Comparison of ENCODE assay signal across 19 cellular contexts in genomic region chr19:29779921-29780320, GRCh38. TPM values are rescaled to one million over a fixed set of nuclear protein-coding genes. Genes with fewer than 3 reads are reported as not detected.
DNase-seq lines count a peak whose midpoint lies in the region; ATAC-seq, FAIRE-seq and TF ChIP-seq lines count a peak whose summit lies in the region.
"Had no signal": no experiment of that assay in that cellular context is flagged by ENCODE, and none has a peak within 500 bp of the region (broad histone marks: within the 10 kb centered on the region; RNA-seq: fewer than 3 reads in every experiment).

No MANE protein-coding gene starts in this region.

- H3K27ac ChIP-seq in Karpas-422 (ENCODE audit: low read length) (no peak overlapping the region), GM12878 (ENCODE audit: control insufficient read depth, insufficient read depth) (no peak overlapping the region), psoas muscle (no peak overlapping the region)
- H3K27ac ChIP-seq: Peyer's patch had no signal

- no peaks in the 10 kb centered on the region for H3K36me3 Mint-ChIP-seq in activated CD8-positive, alpha-beta T cell treated with anti-CD3 and anti-CD28 coated beads for 36 hours (ENCODE audit: low read depth)
- H3K36me3 Mint-ChIP-seq in activated CD8-positive, alpha-beta T cell treated with anti-CD3 and anti-CD28 coated beads, Interleukin-2, amount 10 ng/mL, durations not matched to agents 7 days and 5 days (ENCODE audit: low read depth) = no peaks in the 10 kb centered on the region
- no peaks in the 10 kb centered on the region for H3K36me3 Mint-ChIP-seq in progenitor cell of endocrine pancreas (ENCODE audit: insufficient read depth)
- H3K36me3 Mint-ChIP-seq in activated naive CD8-positive, alpha-beta T cell treated with anti-CD3 and anti-CD28 coated beads, Interleukin-2, amount 50 U/mL, for 24 hours (ENCODE audit: low read depth) = no peaks in the 10 kb centered on the region

- H3K9me3 Mint-ChIP-seq in activated CD8-positive, alpha-beta T cell treated with anti-CD3 and anti-CD28 coated beads for 36 hours = no peaks in the 10 kb centered on the region
- no peaks in the 10 kb centered on the region for H3K9me3 Mint-ChIP-seq in activated CD8-positive, alpha-beta T cell treated with anti-CD3 and anti-CD28 coated beads, Interleukin-2, amount 10 ng/mL, durations not matched to agents 7 days and 5 days (ENCODE audit: insufficient read depth)
- no peaks in the 10 kb centered on the region for H3K9me3 Mint-ChIP-seq in progenitor cell of endocrine pancreas (ENCODE audit: low read depth)
- no peaks in the 10 kb centered on the region for H3K9me3 Mint-ChIP-seq in activated naive CD8-positive, alpha-beta T cell treated with anti-CD3 and anti-CD28 coated beads, Interleukin-2, amount 50 U/mL, for 24 hours

- H3K9ac ChIP-seq in Karpas-422 (ENCODE audit: low read length) (no peak overlapping the region), GM12878 (ENCODE audit: control insufficient read depth, insufficient read depth, low read length) (no peak overlapping the region)

- H3K36me3 ChIP-seq in Karpas-422 (ENCODE audit: insufficient read depth, low read length) = no peaks in the 10 kb centered on the region
- no peaks in the 10 kb centered on the region for H3K36me3 ChIP-seq in GM12878 (ENCODE audit: control insufficient read depth in 2 of 2, insufficient read depth in 2 of 2, low read length in 1 of 2)
- no peaks in the 10 kb centered on the region for H3K36me3 ChIP-seq in psoas muscle (ENCODE audit: insufficient read depth in 1 of 2, low read depth in 1 of 2)
- H3K36me3 ChIP-seq: Peyer's patch had no signal

- TF ChIP-seq RAD21 in GM12878 (IDR thresholded peaks at IDR 0.05; ENCODE audit: insufficient read depth, low read depth, low read length) = 0 out of 2 replicates have a peak, but pooled peaks have one; percentile 12

- TF ChIP-seq POLR2A in GM12878 (IDR thresholded peaks at IDR 0.05; ENCODE audit: low read depth, low read length) = no peak

- WGBS in GM12878 (ENCODE audit: insufficient coverage, insufficient replicate concordance, low lambda C conversion rate, missing lambda C conversion rate) = 27% methylated on average over 9 of the region's 9 CpGs
- 56 to 66% (median 57%) methylated on average over 9 of the region's 9 CpGs for WGBS in psoas muscle, 3 donors

- POLR2A ChIA-PET in activated CD8-positive, alpha-beta T cell treated with anti-CD3 and anti-CD28 coated beads for 36 hours (lab: Charles Lee) = no interaction called here
- POLR2A ChIA-PET in activated CD8-positive, alpha-beta T cell treated with anti-CD3 and anti-CD28 coated beads, Interleukin-2, amount 10 ng/mL, durations not matched to agents 7 days and 5 days (lab: Charles Lee) = no interaction called here
- POLR2A ChIA-PET in GM12878 (lab: Charles Lee) = no interaction called here

- H3K4me3 Mint-ChIP-seq in activated CD8-positive, alpha-beta T cell treated with anti-CD3 and anti-CD28 coated beads for 36 hours = no peak overlapping the region
- no peak overlapping the region for H3K4me3 Mint-ChIP-seq in activated CD8-positive, alpha-beta T cell treated with anti-CD3 and anti-CD28 coated beads, Interleukin-2, amount 10 ng/mL, durations not matched to agents 7 days and 5 days
- no peak overlapping the region for H3K4me3 Mint-ChIP-seq in progenitor cell of endocrine pancreas (ENCODE audit: low read depth)
- no peak overlapping the region for H3K4me3 Mint-ChIP-seq in activated naive CD8-positive, alpha-beta T cell treated with anti-CD3 and anti-CD28 coated beads, Interleukin-2, amount 50 U/mL, for 24 hours

- H3K79me2 ChIP-seq in Karpas-422 (ENCODE audit: low read length) (no peaks in the 10 kb centered on the region), GM12878 (ENCODE audit: control insufficient read depth, insufficient read depth, low read length) (no peaks in the 10 kb centered on the region)

- H3K9me3 ChIP-seq in Karpas-422 (ENCODE audit: low read length) (no peaks in the 10 kb centered on the region), GM12878 (replicated peaks; ENCODE audit: control insufficient read depth, insufficient read depth, low read length) (no peaks in the 10 kb centered on the region), psoas muscle (no peaks in the 10 kb centered on the region)
- H3K9me3 ChIP-seq: Peyer's patch had no signal

- H4K20me1 ChIP-seq in Karpas-422 (ENCODE audit: insufficient read depth, low read depth, low read length) (no peaks in the 10 kb centered on the region), GM12878 (ENCODE audit: control insufficient read depth, insufficient read depth) (no peaks in the 10 kb centered on the region)

- H3K4me3 ChIP-seq in Karpas-422 (ENCODE audit: low read length) (no peak overlapping the region), GM12878 (no peak overlapping the region), psoas muscle (no peak overlapping the region)
- H3K4me3 ChIP-seq: Peyer's patch, smooth muscle cell had no signal

- H3K4me1 ChIP-seq in Karpas-422 (ENCODE audit: low read length) (no peaks in the 10 kb centered on the region), GM12878 (ENCODE audit: control insufficient read depth, insufficient read depth, low read length) (no peaks in the 10 kb centered on the region), psoas muscle (no peaks in the 10 kb centered on the region)

- no peak overlapping the region for H3K27ac Mint-ChIP-seq in activated CD8-positive, alpha-beta T cell treated with anti-CD3 and anti-CD28 coated beads for 36 hours
- no peak overlapping the region for H3K27ac Mint-ChIP-seq in activated CD8-positive, alpha-beta T cell treated with anti-CD3 and anti-CD28 coated beads, Interleukin-2, amount 10 ng/mL, durations not matched to agents 7 days and 5 days
- H3K27ac Mint-ChIP-seq in progenitor cell of endocrine pancreas = no peak overlapping the region
- H3K27ac Mint-ChIP-seq in activated naive CD8-positive, alpha-beta T cell treated with anti-CD3 and anti-CD28 coated beads, Interleukin-2, amount 50 U/mL, for 24 hours = no peak overlapping the region

- H3K4me1 Mint-ChIP-seq in activated CD8-positive, alpha-beta T cell treated with anti-CD3 and anti-CD28 coated beads for 36 hours (ENCODE audit: low read depth) = no peaks in the 10 kb centered on the region
- no peaks in the 10 kb centered on the region for H3K4me1 Mint-ChIP-seq in activated CD8-positive, alpha-beta T cell treated with anti-CD3 and anti-CD28 coated beads, Interleukin-2, amount 10 ng/mL, durations not matched to agents 7 days and 5 days (ENCODE audit: low read depth)
- peaks cover 9% of the 10 kb centered on the region for H3K4me1 Mint-ChIP-seq in progenitor cell of endocrine pancreas (ENCODE audit: low read depth)
- no peaks in the 10 kb centered on the region for H3K4me1 Mint-ChIP-seq in activated naive CD8-positive, alpha-beta T cell treated with anti-CD3 and anti-CD28 coated beads, Interleukin-2, amount 50 U/mL, for 24 hours

- RAD21 ChIA-PET in GM12878 (lab: Charles Lee; ENCODE audit: unreplicated experiment) = no interaction called here

- SMC1A ChIA-PET in GM12878 (lab: Charles Lee; ENCODE audit: uncharacterized antibody, unreplicated experiment) = no interaction called here

- ATAC-seq in activated CD8-positive, alpha-beta T cell treated with anti-CD3 and anti-CD28 coated beads for 36 hours = no peak
- no peak for ATAC-seq in activated CD8-positive, alpha-beta T cell treated with anti-CD3 and anti-CD28 coated beads, Interleukin-2, amount 10 ng/mL, durations not matched to agents 7 days and 5 days
- ATAC-seq in GM12878 (no peak; the same call in 2 of the 3 replicates), psoas muscle (no peak), HG02981 (IDR thresholded peaks at IDR 0.05; ENCODE audit: unreplicated experiment) (no peak)
- ATAC-seq in activated naive CD8-positive, alpha-beta T cell treated with anti-CD3 and anti-CD28 coated beads, Interleukin-2, amount 50 U/mL, for 24 hours = no peak

- BruUV-seq in GM12878 (replicated peaks; lab: Mats Ljungman, UMichigan) = no TSS peak

- in situ Hi-C loops in GM12878 (cut with MboI) = no loop called here

- no peaks in the 10 kb centered on the region for H3K27me3 ChIP-seq in Karpas-422 (ENCODE audit: low read length)
- H3K27me3 ChIP-seq in GM12878 (replicated peaks in 1 of 2; ENCODE audit: control insufficient read depth in 2 of 2, insufficient read depth in 2 of 2, low read length in 1 of 2) = no peaks in the 10 kb centered on the region
- H3K27me3 ChIP-seq in psoas muscle (ENCODE audit: insufficient read depth in 3 of 3, low read length in 2 of 3) = no peaks in the 10 kb centered on the region
- H3K27me3 ChIP-seq: Peyer's patch had no signal

- DNase-seq in activated CD8-positive, alpha-beta T cell treated with anti-CD3 and anti-CD28 coated beads for 36 hours = peak; percentile 10
- no peak for DNase-seq in activated CD8-positive, alpha-beta T cell treated with anti-CD3 and anti-CD28 coated beads, Interleukin-2, amount 10 ng/mL, durations not matched to agents 7 days and 5 days
- DNase-seq in Karpas-422 (peak; percentile 56), GM12878 (ENCODE audit: low read depth, low spot score) (no peak), progenitor cell of endocrine pancreas (ENCODE audit: low spot score, unreplicated experiment) (no peak), psoas muscle (no peak)
- no peak for DNase-seq in activated naive CD8-positive, alpha-beta T cell treated with anti-CD3 and anti-CD28 coated beads, Interleukin-2, amount 50 U/mL, for 24 hours
- DNase-seq: activated effector memory CD4-positive, alpha-beta T cell treated with anti-CD3 and anti-CD28 coated beads, Interleukin-2, amount 50 U/mL, for 16 hours; C1 segment of cervical spinal cord; dermis blood vessel endothelial cell; foreskin melanocyte; NCI-H1436 treated with DMSO at 0.1 percent for 48 hours; NCI-H748 treated with DMSO at 0.1 percent for 48 hours; Peyer's patch; stimulated activated CD4-positive, alpha-beta T cell treated with anti-CD3 and anti-CD28 coated beads, Interleukin-4, amount 100 ng/mL, for 1 hour had no signal

- no peak for TF ChIP-seq EP300 in GM12878 (IDR thresholded peaks at IDR 0.05; ENCODE audit: borderline replicate concordance in 1 of 2, control insufficient read depth in 1 of 2, low read depth in 2 of 2, low read length in 2 of 2)

- H2AFZ ChIP-seq in Karpas-422 (ENCODE audit: low read length) = no peak overlapping the region
- no peak overlapping the region for H2AFZ ChIP-seq in GM12878 (ENCODE audit: control insufficient read depth, low read depth, low read length)

- no peaks in the 10 kb centered on the region for H3K27me3 Mint-ChIP-seq in activated CD8-positive, alpha-beta T cell treated with anti-CD3 and anti-CD28 coated beads for 36 hours
- H3K27me3 Mint-ChIP-seq in activated CD8-positive, alpha-beta T cell treated with anti-CD3 and anti-CD28 coated beads, Interleukin-2, amount 10 ng/mL, durations not matched to agents 7 days and 5 days (ENCODE audit: low read depth) = no peaks in the 10 kb centered on the region
- H3K27me3 Mint-ChIP-seq in progenitor cell of endocrine pancreas = peaks cover 10% of the 10 kb centered on the region
- no peaks in the 10 kb centered on the region for H3K27me3 Mint-ChIP-seq in activated naive CD8-positive, alpha-beta T cell treated with anti-CD3 and anti-CD28 coated beads, Interleukin-2, amount 50 U/mL, for 24 hours

- H3K9me2 ChIP-seq in Karpas-422 (replicated peaks; ENCODE audit: insufficient read depth, low read length) = no peaks in the 10 kb centered on the region

- H3K4me2 ChIP-seq in Karpas-422 (ENCODE audit: low read depth, low read length, poor library complexity, severe bottlenecking) = no peak overlapping the region
- H3K4me2 ChIP-seq in GM12878 (ENCODE audit: control insufficient read depth, insufficient read depth) = no peak overlapping the region
- H3K4me2 ChIP-seq: smooth muscle cell had no signal

- no peak for FAIRE-seq in GM12878 (lab: Jason Lieb, UNC)
- FAIRE-seq: bronchial epithelial cell, HTR-8/SVneo had no signal

- TF ChIP-seq CTCF in activated CD8-positive, alpha-beta T cell treated with anti-CD3 and anti-CD28 coated beads for 36 hours (IDR thresholded peaks at IDR 0.05) = no peak
- TF ChIP-seq CTCF in GM12878 (IDR thresholded peaks at IDR 0.05 in 2 of 3, conservative IDR thresholded peaks at IDR 0.05 in 1 of 3; ENCODE audit: control insufficient read depth in 2 of 3, extremely low read depth in 1 of 3, insufficient read depth in 1 of 3, low read depth in 3 of 3, low read length in 3 of 3) (peak in 1 of 3 experiments; percentile 11; a peak in 1 of 6 replicates), progenitor cell of endocrine pancreas (IDR thresholded peaks at IDR 0.05; ENCODE audit: unreplicated experiment) (peak; percentile 14), psoas muscle (IDR thresholded peaks at IDR 0.05) (no peak)

- CTCF ChIA-PET in activated CD8-positive, alpha-beta T cell treated with anti-CD3 and anti-CD28 coated beads for 36 hours (lab: Charles Lee) = interaction anchor here (1.4 to 2.8 kb wide), 3 partner anchors 9 to 93 kb away, joined by 4 to 10 read pairs (median 5); no protein-coding TSS in a partner anchor
- CTCF ChIA-PET in activated CD8-positive, alpha-beta T cell treated with anti-CD3 and anti-CD28 coated beads, Interleukin-2, amount 10 ng/mL, durations not matched to agents 7 days and 5 days (lab: Charles Lee) = interaction anchor here (0.7 to 1.2 kb wide), 3 partner anchors 20 to 95 kb away, joined by 3 to 4 read pairs (median 3); no protein-coding TSS in a partner anchor
- CTCF ChIA-PET in GM12878 (lab: Yijun Ruan, JAX) = interaction anchor here (1.0 to 2.3 kb wide), 5 partner anchors 20 to 92 kb away, joined by 3 to 11 read pairs (median 3); no protein-coding TSS in a partner anchor

- intact Hi-C loops in activated CD8-positive, alpha-beta T cell treated with anti-CD3 and anti-CD28 coated beads for 36 hours (cut with micrococcal nuclease) = no loop called here
- intact Hi-C loops in GM12878 (cut with micrococcal nuclease; ENCODE audit: unreplicated experiment) = loop anchor here (10.0 kb wide), 1 partner anchor 875 kb away; no protein-coding TSS in a partner anchor
- intact Hi-C loops in psoas muscle (cut with DNase I) = loop anchor here in 1 of 2 donors (2.0 kb wide), 1 partner anchor 23 kb away; no protein-coding TSS in a partner anchor

RNA-seq across cellular contexts. Expression of gene CCNE1, which starts 31.9 kb away (rescaled TPM):
- 10 to 100 TPM; 24.5 to 25.7 TPM for total RNA-seq in activated CD8-positive, alpha-beta T cell treated with anti-CD3 and anti-CD28 coated beads for 36 hours
- total RNA-seq in activated CD8-positive, alpha-beta T cell treated with anti-CD3 and anti-CD28 coated beads, Interleukin-2, amount 10 ng/mL, durations not matched to agents 7 days and 5 days = 10 to 100 TPM; 38.7 to 39.2 TPM
- total RNA-seq in Karpas-422 (2014; rRNA removed; shearing (Covaris generic); ENCODE audit: low replicate concordance) = 12.0 and 20.1 TPM in 2 replicates
- 4.8 and 8.6 TPM in 2 replicates for total RNA-seq in GM12878 (2013; cell fraction: nucleolus; rRNA removed)
- total RNA-seq in GM12878 (2014; rRNA removed) = 42.2 and 43.7 TPM in 2 replicates
- 31.8 and 33.4 TPM in 2 replicates for total RNA-seq in GM12878 (2014; rRNA removed; fragmentation: Illumina TruSeq; extraction: Trizol)
- 35.7 and 41.9 TPM in 2 replicates for total RNA-seq in GM12878 (2021)
- 9.7 TPM for polyA plus RNA-seq in GM12878 (2011; ENCODE audit: low read depth)
- polyA plus RNA-seq in GM12878 (2011; rRNA removed) = 19.4 and 22.7 TPM in 2 replicates
- 16.2 and 16.7 TPM in 2 replicates for polyA plus RNA-seq in GM12878 (2011; cell fraction: cytosol; rRNA removed)
- 29.6 and 35.5 TPM in 2 replicates for polyA plus RNA-seq in GM12878 (2011; cell fraction: nucleus; rRNA removed)
- polyA plus RNA-seq in GM12878 (2012) = 12.5 and 14.4 TPM in 2 replicates
- 43.1 TPM in 2 replicates for polyA plus RNA-seq in GM12878 (2014; fragmentation: Illumina TruSeq; extraction: Trizol)
- polyA plus RNA-seq in GM12878 (2014; fragmentation: Nextera tagmentation; extraction: Ambion mirVana) = 10 to 100 TPM in 1 of 2 experiments, 1 to 10 TPM in 1; 9.3 to 17.0 TPM
- polyA plus RNA-seq in GM12878 (2014; rRNA removed) = 44.2 and 46.0 TPM in 2 replicates
- 10 to 100 TPM in 1 of 2 experiments, 1 to 10 TPM in 1; 6.3 to 39.7 TPM for polyA plus RNA-seq in GM12878 (2016; fragmentation: Nextera tagmentation; extraction: Ambion mirVana)
- polyA minus RNA-seq in GM12878 (2011; rRNA and poly(A)+ RNA removed) = 9.9 and 15.7 TPM in 2 replicates
- polyA minus RNA-seq in GM12878 (2011; cell fraction: cytosol; rRNA and poly(A)+ RNA removed) = 3.9 and 9.9 TPM in 2 replicates
- polyA minus RNA-seq in GM12878 (2011; cell fraction: nucleus; rRNA and poly(A)+ RNA removed) = 9.6 and 22.5 TPM in 2 replicates
- 16.5 and 18.4 TPM in 2 replicates for total RNA-seq in progenitor cell of endocrine pancreas
- 1 to 10 TPM in 3 of 4 donors, under 1 TPM in 1; 0.97 to 2.3 (median 2.1) TPM for total RNA-seq in psoas muscle
- polyA plus RNA-seq in psoas muscle = 1 to 10 TPM; 1.9 to 6.7 (median 2.0) TPM

Comparison
In these comparisons a context has a peak if more than half of its experiments do, and no peak if none do; other contexts are left out.
1. DNase-seq: peak in activated CD8-positive, alpha-beta T cell treated with anti-CD3 and anti-CD28 coated beads for 36 hours (single experiment) and Karpas-422 (single experiment); none in activated CD8-positive, alpha-beta T cell treated with anti-CD3 and anti-CD28 coated beads, Interleukin-2, amount 10 ng/mL, durations not matched to agents 7 days and 5 days (single experiment), GM12878 (single experiment), progenitor cell of endocrine pancreas (single experiment), activated naive CD8-positive, alpha-beta T cell treated with anti-CD3 and anti-CD28 coated beads, Interleukin-2, amount 50 U/mL, for 24 hours (single experiment) and psoas muscle (0 of 2).